11 cellular contexts compared by ENCODE assay signal in genomic region chr10:11560076-11560709, GRCh38. TPM values are rescaled to one million over a fixed set of nuclear protein-coding genes. Genes with fewer than 3 reads are reported as not detected.
DNase-seq lines count a peak whose midpoint lies in the region; ATAC-seq, FAIRE-seq and TF ChIP-seq lines count a peak whose summit lies in the region.
"Had no signal": no experiment of that assay in that cellular context is flagged by ENCODE, and none has a peak within 500 bp of the region (broad histone marks: within the 10 kb centered on the region; RNA-seq: fewer than 3 reads in every experiment).

No MANE protein-coding gene starts in this region.

- H4K20me1 ChIP-seq in IMR-90 (ENCODE audit: insufficient read depth, low read length): no peaks in the 10 kb centered on the region

- no peak overlapping the region for H4K5ac ChIP-seq in IMR-90 (ENCODE audit: low read depth, low read length)

- H3K27ac ChIP-seq in IMR-90 (ENCODE audit: insufficient read depth, low read length): no peak overlapping the region
- no peak overlapping the region for H3K27ac ChIP-seq in kidney (ENCODE audit: low read depth in 2 of 2, low read length in 2 of 2)
- H3K27ac ChIP-seq in dorsolateral prefrontal cortex: no peak overlapping the region
- H3K27ac ChIP-seq in vagina: no peak overlapping the region

- no peak overlapping the region for H3K14ac ChIP-seq in IMR-90 (replicated peaks; ENCODE audit: low read depth, low read length)

- H2AK5ac ChIP-seq in IMR-90 (ENCODE audit: low read depth, low read length): no peak overlapping the region

- H3K9me3 ChIP-seq in IMR-90 (ENCODE audit: control insufficient read depth, insufficient read depth, low read length) (no peaks in the 10 kb centered on the region), kidney (ENCODE audit: control insufficient read depth in 1 of 2, low read length in 2 of 2) (no peaks in the 10 kb centered on the region), vagina (no peaks in the 10 kb centered on the region)

- no peak for TF ChIP-seq CTCF in IMR-90 (conservative IDR thresholded peaks at IDR 0.05; ENCODE audit: low read depth, low read length)
- TF ChIP-seq CTCF in kidney (IDR thresholded peaks at IDR 0.05; ENCODE audit: borderline replicate concordance, extremely low read depth, insufficient read depth): no peak
- no peak for TF ChIP-seq CTCF in dorsolateral prefrontal cortex (IDR thresholded peaks at IDR 0.05 in 54 of 56, conservative IDR thresholded peaks at IDR 0.05 in 2 of 56; ENCODE audit: low read depth in 1 of 56, partially characterized antibody in 56 of 56)
- no peak for TF ChIP-seq CTCF in vagina (IDR thresholded peaks at IDR 0.05)

- TF ChIP-seq RAD21 in IMR-90 (IDR thresholded peaks at IDR 0.05; ENCODE audit: low read length): no peak

- no peak overlapping the region for H2AFZ ChIP-seq in IMR-90 (replicated peaks; ENCODE audit: low read length, poor library complexity)

- H3K9ac ChIP-seq in IMR-90 (ENCODE audit: low read depth, low read length) (no peak overlapping the region), kidney (ENCODE audit: low read length in 2 of 2) (no peak overlapping the region)

- H3K18ac ChIP-seq in IMR-90 (ENCODE audit: low read depth, low read length): no peak overlapping the region

- peak; percentile 70 for ATAC-seq in GM21737 (IDR thresholded peaks at IDR 0.05; ENCODE audit: unreplicated experiment)
- ATAC-seq in IMR-90 (ENCODE audit: low read depth): peak; percentile 46; the same call in 1 of the 2 replicates
- ATAC-seq: stimulated activated naive CD8-positive, alpha-beta T cell treated with anti-CD3 and anti-CD28 coated beads, Interleukin-15, amount 100 ng/mL, for 72 hours had no signal

- dilution Hi-C loops in IMR-90 (cut with HindIII; ENCODE audit: low sequenced_read_pairs, unreplicated experiment): no loop called here

- H3K79me1 ChIP-seq in IMR-90 (ENCODE audit: low read depth in 1 of 2, low read length in 2 of 2): peaks cover 19 to 29% of the 10 kb centered on the region in 2 experiments

- no peak overlapping the region for H2BK5ac ChIP-seq in IMR-90 (ENCODE audit: low read depth, low read length, poor library complexity, severe bottlenecking)

- no peak overlapping the region for H4K8ac ChIP-seq in IMR-90 (ENCODE audit: low read depth in 2 of 2, low read length in 2 of 2)

- no peak overlapping the region for H3K23ac ChIP-seq in IMR-90 (ENCODE audit: low read depth, low read length)

- H3K9me1 ChIP-seq in IMR-90 (ENCODE audit: insufficient read depth, low read length): no peaks in the 10 kb centered on the region

- H2BK20ac ChIP-seq in IMR-90 (ENCODE audit: low read depth, low read length): no peak overlapping the region

- no peak overlapping the region for H2BK15ac ChIP-seq in IMR-90 (ENCODE audit: low read depth, low read length)

- no peak overlapping the region for H3K4ac ChIP-seq in IMR-90 (ENCODE audit: low read depth, low read length)

- TF ChIP-seq POLR2A in GM12891 (IDR thresholded peaks at IDR 0.05; ENCODE audit: low read depth, low read length) (no peak), IMR-90 (IDR thresholded peaks at IDR 0.05; ENCODE audit: low read depth, low read length) (no peak), vagina (IDR thresholded peaks at IDR 0.05) (no peak)

- H3K4me1 ChIP-seq in IMR-90 (ENCODE audit: control insufficient read depth, insufficient read depth, low read length) (no peaks in the 10 kb centered on the region), kidney (ENCODE audit: control insufficient read depth in 1 of 2, insufficient read depth in 1 of 2, low read depth in 1 of 2, low read length in 2 of 2) (no peaks in the 10 kb centered on the region), vagina (no peaks in the 10 kb centered on the region)

- no peak overlapping the region for H4K91ac ChIP-seq in IMR-90 (ENCODE audit: insufficient read depth, low read depth, low read length)

- no peak overlapping the region for H3K56ac ChIP-seq in IMR-90 (ENCODE audit: extremely low read depth, insufficient read depth, low read length)

- H2AK9ac ChIP-seq in IMR-90 (replicated peaks; ENCODE audit: low read depth, low read length, poor library complexity): no peak overlapping the region

- H3K36me3 ChIP-seq in IMR-90 (ENCODE audit: control insufficient read depth, insufficient read depth, low read length) (no peaks in the 10 kb centered on the region), kidney (ENCODE audit: control insufficient read depth in 1 of 2, insufficient read depth in 2 of 2, low read length in 2 of 2) (no peaks in the 10 kb centered on the region), vagina (no peaks in the 10 kb centered on the region)

- intact Hi-C loops in IMR-90 (cut with micrococcal nuclease) (no loop called here), kidney (cut with DNase I) (no loop called here), dorsolateral prefrontal cortex (cut with DNase I) (no loop called here), vagina (cut with DNase I) (no loop called here)

- POLR2A ChIA-PET in IMR-90 (lab: Charles Lee; ENCODE audit: unreplicated experiment): no interaction called here

- in situ Hi-C loops in IMR-90 (cut with MboI; ENCODE audit: low sequenced_read_pairs): no loop called here
- in situ Hi-C loops in G401 (cut with HindIII; ENCODE audit: low sequenced_read_pairs): no loop called here

- H3K4me3 ChIP-seq in IMR-90 (ENCODE audit: insufficient read depth, low read depth, low read length) (no peak overlapping the region), kidney (ENCODE audit: low read length in 2 of 2) (no peak overlapping the region), dorsolateral prefrontal cortex (no peak overlapping the region), vagina (no peak overlapping the region)

- no peak overlapping the region for H2BK120ac ChIP-seq in IMR-90 (ENCODE audit: low read depth, low read length)

- no TSS peak for BruUV-seq in IMR-90 (replicated peaks; lab: Mats Ljungman, UMichigan)

- CTCF ChIA-PET in IMR-90 (lab: Yijun Ruan, JAX): interaction anchor here (0.7 kb wide), 1 partner anchor 198 kb away, joined by 3 read pairs; no protein-coding TSS in a partner anchor

- DNase-seq in GM12891 (ENCODE audit: insufficient read length, low spot score) (no peak), IMR-90 (peak; percentile 39), kidney (no peak), NCI-H2107 (lab: John Stamatoyannopoulos, UW) (no peak), dorsolateral prefrontal cortex (no peak), vagina (ENCODE audit: extremely low spot score in 2 of 2) (no peak), G401 (ENCODE audit: low spot score) (no peak)
- DNase-seq: activated CD4-positive, CD25-positive, alpha-beta regulatory T cell; cortex of kidney; stimulated activated naive CD8-positive, alpha-beta T cell treated with anti-CD3 and anti-CD28 coated beads, Interleukin-15, amount 100 ng/mL, for 72 hours had no signal

- FAIRE-seq in GM12891 (lab: Jason Lieb, UNC) (peak; percentile 66), kidney (lab: Jason Lieb, UNC) (peak; percentile 88)

- WGBS in IMR-90 (ENCODE audit: extremely low coverage in 2 of 2, insufficient read length in 1 of 2), 2 experiments: no CpG with 5 or more reads among the region's 4 CpGs

- peak overlapping the region; percentile 7; the same call in 1 of the 2 replicates for H3K4me2 ChIP-seq in IMR-90 (ENCODE audit: low read depth, low read length)

- H3K27me3 ChIP-seq in IMR-90 (ENCODE audit: control insufficient read depth, insufficient read depth, low read length): no peaks in the 10 kb centered on the region
- H3K27me3 ChIP-seq in dorsolateral prefrontal cortex: no peaks in the 10 kb centered on the region
- H3K27me3 ChIP-seq in vagina: no peaks in the 10 kb centered on the region

TF ChIP-seq in GM12891, 5 proteins besides CTCF, POLR2A, EP300 and RAD21:
- TF ChIP-seq PAX5 (IDR thresholded peaks at IDR 0.05; ENCODE audit: insufficient read depth, low read length, severe bottlenecking) (no peak), POU2F2 (IDR thresholded peaks at IDR 0.05; ENCODE audit: low read depth, low read length) (no peak), POLR2AphosphoS5 (IDR thresholded peaks at IDR 0.05; ENCODE audit: low read depth, low read length) (no peak), TAF1 (IDR thresholded peaks at IDR 0.05; ENCODE audit: low read depth, low read length) (no peak), SPI1 (IDR thresholded peaks at IDR 0.05; ENCODE audit: low read depth, low read length) (peak; percentile 53; the same call in 1 of the 2 replicates)

TF ChIP-seq in IMR-90, 13 proteins besides CTCF, POLR2A, EP300 and RAD21:
- no peak for TF ChIP-seq MAZ (IDR thresholded peaks at IDR 0.05; ENCODE audit: borderline replicate concordance, low read depth, low read length)
- TF ChIP-seq NFE2L2 (IDR thresholded peaks at IDR 0.05; ENCODE audit: low read depth, low read length): no peak
- peak; percentile 1; the same call in 1 of the 2 replicates for TF ChIP-seq CEBPB (IDR thresholded peaks at IDR 0.05; ENCODE audit: low read depth, low read length)
- TF ChIP-seq MAFK (IDR thresholded peaks at IDR 0.05; ENCODE audit: low read depth, low read length): 0 out of 2 replicates have a peak, but pooled peaks have one; percentile 13

RNA-seq across cellular contexts. Expression of gene USP6NL, which starts 51.3 kb away (rescaled TPM):
- polyA plus RNA-seq in GM12891 (2012; ENCODE audit: low read depth, missing spikeins): 15.1 TPM
- total RNA-seq in IMR-90 (2012; rRNA removed) (9.1 and 11.9 TPM in 2 replicates), kidney (17.7 TPM), dorsolateral prefrontal cortex (10 to 100 TPM in 104 of 120 experiments, 1 to 10 TPM in 16; 7.9 to 16.3 (median 11.9) TPM), vagina (23.3 TPM)
- polyA plus RNA-seq in IMR-90 (2012; rRNA removed) (7.0 and 7.8 TPM in 2 replicates), kidney (ENCODE audit: insufficient read depth, low read depth, low replicate concordance) (4.5 TPM)
- polyA plus RNA-seq in IMR-90 (2012; cell fraction: cytosol; rRNA removed): 5.4 and 5.8 TPM in 2 replicates
- 4.4 and 9.0 TPM in 2 replicates for polyA plus RNA-seq in IMR-90 (2012; cell fraction: nucleus; rRNA removed; ENCODE audit: low replicate concordance)
- total RNA-seq in G401 (2014; rRNA removed; shearing (Covaris generic)): 7.8 and 9.3 TPM in 2 replicates
